8 cellular contexts compared by ENCODE assay signal in the genomic region with DNA sequence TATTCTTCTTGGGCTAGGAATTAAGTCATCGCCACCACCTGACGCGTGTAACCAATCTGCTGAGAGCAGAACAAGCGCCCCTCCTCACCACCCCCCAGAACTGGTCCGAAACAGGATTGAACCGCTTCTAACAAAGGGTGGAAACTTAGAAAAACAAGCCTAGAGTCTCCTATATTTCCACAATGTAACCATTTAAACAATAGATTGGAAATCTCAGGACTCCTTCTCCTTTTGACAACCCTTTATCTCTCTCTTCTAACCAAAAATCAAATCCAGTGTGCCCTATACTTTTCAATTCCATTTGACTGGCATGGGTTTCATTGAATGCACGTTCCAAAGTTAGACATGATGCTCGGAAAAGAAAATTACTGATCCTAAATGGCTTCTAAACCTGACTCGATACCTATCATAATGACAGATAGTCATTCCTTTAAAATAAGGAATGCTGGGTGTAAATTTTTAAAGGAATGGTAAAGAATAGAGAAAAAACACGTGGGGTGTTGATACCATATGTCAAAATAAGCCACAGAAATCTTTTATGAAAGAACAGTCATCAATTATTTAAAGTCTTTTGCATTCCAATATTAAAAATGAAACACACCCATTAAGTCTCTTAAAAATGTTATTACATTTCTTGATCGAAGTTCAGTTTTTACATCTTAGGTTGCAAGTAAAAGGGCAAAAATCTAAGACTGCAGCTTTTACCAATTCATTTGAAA.
DNase-seq lines count a peak whose midpoint lies in the region; ATAC-seq lines count a peak whose summit lies in the region.

No MANE protein-coding gene starts in this region.

- peak overlapping the region; percentile 95 for H3K9ac ChIP-seq in ES-I3 (ENCODE audit: low read depth, low read length)

- H3K9me3 ChIP-seq in ES-I3 (ENCODE audit: control insufficient read depth, insufficient read depth, low read length): no peaks in the 10 kb centered on the region

- H3K4me1 ChIP-seq in ES-I3 (ENCODE audit: insufficient read depth, low read length): no peaks in the 10 kb centered on the region; the same call in 1 of the 2 replicates

- H3K27ac ChIP-seq in cingulate gyrus (ENCODE audit: low read depth, low read length) (peak overlapping the region; percentile 99), layer of hippocampus (ENCODE audit: low read depth, low read length) (peak overlapping the region; percentile 100)

- H3K36me3 ChIP-seq in ES-I3 (ENCODE audit: insufficient read depth, low read length): no peaks in the 10 kb centered on the region

- DNase-seq in NCI-H345 treated with DMSO at 0.1 percent for 48 hours (lab: John Stamatoyannopoulos, UW; ENCODE audit: unreplicated experiment): peak; percentile 55
- peak; percentile 33 to 39 for DNase-seq in stimulated activated CD4-positive, alpha-beta T cell treated with anti-CD3 and anti-CD28 coated beads, Interleukin-1b, Interleukin-23, amount 100 ng/mL, for 1 hour (ENCODE audit: low read depth in 2 of 2)

- no peaks in the 10 kb centered on the region for H3K27me3 ChIP-seq in layer of hippocampus (ENCODE audit: control insufficient read depth, insufficient read depth, low read length)

- ATAC-seq in HG02981 (IDR thresholded peaks at IDR 0.05; ENCODE audit: unreplicated experiment): peak; percentile 19
- ATAC-seq in activated CD4-positive, CD25-positive, alpha-beta regulatory T cell treated with anti-CD3 and anti-CD28 coated beads, Interleukin-2, amount 50 U/mL, for 24 hours: peak; percentile 14 to 19
- ATAC-seq in HG03097 (IDR thresholded peaks at IDR 0.05; ENCODE audit: low FRiP score, unreplicated experiment): no peak
